8 cellular contexts compared by ENCODE assay signal in genomic region chr7:66844552-66845381, GRCh38.
DNase-seq lines count a peak whose midpoint lies in the region; ATAC-seq, FAIRE-seq and TF ChIP-seq lines count a peak whose summit lies in the region.

No MANE protein-coding gene starts in this region.

- CTCF ChIA-PET in AG04449 (lab: Yijun Ruan, JAX) = no interaction called here

- H3K27ac Mint-ChIP-seq in immature natural killer cell = peak overlapping the region; percentile 98 to 100 (median 100)

- H3K27ac ChIP-seq in WERI-Rb-1 = peak overlapping the region; percentile 58

- no peaks in the 10 kb centered on the region for H3K9me3 ChIP-seq in WERI-Rb-1 (ENCODE audit: severe bottlenecking)

- peaks cover 0 to 4% (median 0%) of the 10 kb centered on the region in 6 donors for H3K9me3 Mint-ChIP-seq in immature natural killer cell

- no peak for FAIRE-seq in bronchial epithelial cell (lab: Jason Lieb, UNC)

- peaks cover 7 to 13% (median 11%) of the 10 kb centered on the region in 3 donors for H3K27me3 Mint-ChIP-seq in immature natural killer cell (ENCODE audit: low read depth in 3 of 3)

- TF ChIP-seq CTCF in AG04449 (IDR thresholded peaks at IDR 0.05; ENCODE audit: insufficient read depth, low read length, missing control alignments) (peak; percentile 34), WERI-Rb-1 (IDR thresholded peaks at IDR 0.05; ENCODE audit: low read depth, low read length) (0 out of 2 replicates have a peak, but pooled peaks have one; percentile 34), bronchial epithelial cell (IDR thresholded peaks at IDR 0.05; ENCODE audit: insufficient read depth, low read length, severe bottlenecking) (peak; percentile 48)

- POLR2A ChIA-PET in AG04449 (lab: Yijun Ruan, JAX) = interaction anchor here (0.6 to 1.6 kb wide), 8 partner anchors 11 to 351 kb away, joined by 3 to 4 read pairs (median 3); partner anchors contain the start of genes RABGEF1 and TMEM248

- peak overlapping the region; percentile 98 for H3K4me3 ChIP-seq in AG04449 (ENCODE audit: low read depth, low read length)
- H3K4me3 ChIP-seq in WERI-Rb-1 (ENCODE audit: low read depth, low read length) = peak overlapping the region; percentile 93
- H3K4me3 ChIP-seq in bronchial epithelial cell (ENCODE audit: low read depth, low read length) = peak overlapping the region; percentile 61

- H3K4me3 Mint-ChIP-seq in immature natural killer cell = peak overlapping the region; percentile 93 to 99 (median 98)

- DNase-seq in AG04449 (ENCODE audit: low read depth, low spot score) (peak; percentile 82), NCI-H2196 (lab: John Stamatoyannopoulos, UW; ENCODE audit: unreplicated experiment) (peak; percentile 98), WERI-Rb-1 (peak; percentile 98), bronchial epithelial cell (ENCODE audit: low read depth) (peak; percentile 91), immature natural killer cell (peak; percentile 100), smooth muscle cell of the brain vasculature (ENCODE audit: low read depth, low spot score) (peak; percentile 96)

- H3K27me3 ChIP-seq in WERI-Rb-1 (ENCODE audit: insufficient read depth, low read depth, severe bottlenecking) (no peaks in the 10 kb centered on the region), bronchial epithelial cell (ENCODE audit: control insufficient read depth, insufficient read depth, low read length) (no peaks in the 10 kb centered on the region)

- ATAC-seq in GM18868 (IDR thresholded peaks at IDR 0.05; ENCODE audit: unreplicated experiment) (peak; percentile 97), HG03108 (IDR thresholded peaks at IDR 0.05; ENCODE audit: unreplicated experiment) (peak; percentile 88)

- peaks cover 24 to 29% of the 10 kb centered on the region in 2 donors for H3K4me1 Mint-ChIP-seq in immature natural killer cell

- H3K36me3 Mint-ChIP-seq in immature natural killer cell = no peaks in the 10 kb centered on the region

- H3K36me3 ChIP-seq in WERI-Rb-1 (no peaks in the 10 kb centered on the region), bronchial epithelial cell (ENCODE audit: control insufficient read depth, insufficient read depth, low read length) (no peaks in the 10 kb centered on the region)

Comparison
In these comparisons a context has a peak if more than half of its experiments do, and no peak if none do; other contexts are left out.
1. Peak in every context shown above with its lines: DNase-seq, ATAC-seq, H3K4me3 ChIP-seq and H3K27ac ChIP-seq.